8 cellular contexts compared by ENCODE assay signal in genomic region chr3:139718415-139718814, GRCh38. TPM values are rescaled to one million over a fixed set of nuclear protein-coding genes. Genes with fewer than 3 reads are reported as not detected.
A peak's percentile ranks its signal among the peaks of the same experiment; 100 is the strongest.
DNase-seq lines count a peak whose midpoint lies in the region; ATAC-seq and TF ChIP-seq lines count a peak whose summit lies in the region.

No MANE protein-coding gene starts in this region.

- ATAC-seq in left ventricle myocardium superior (peak; percentile 83), T-cell (replicated peaks in 1 of 4) (no peak)
- ATAC-seq in activated T-cell treated with anti-CD3 and anti-CD28 coated beads, Interleukin-2, amount 50 U/mL, for 4 hours, result no peak

- no peaks in the 10 kb centered on the region for H3K36me3 Mint-ChIP-seq in activated T-cell treated with anti-CD3 and anti-CD28 coated beads, Interleukin-2, amount 50 U/mL, for 4 hours (ENCODE audit: insufficient read depth)
- H3K36me3 Mint-ChIP-seq in T-cell, result no peaks in the 10 kb centered on the region

- H3K4me1 ChIP-seq in testis, result no peaks in the 10 kb centered on the region

- DNase-seq in NCI-H2081 (lab: John Stamatoyannopoulos, UW) (peak; percentile 14 to 40), NCI-H2081 treated with DMSO at 0.1 percent for 48 hours (lab: John Stamatoyannopoulos, UW) (no peak), RWPE1 (ENCODE audit: low spot score) (peak; percentile 19), left ventricle myocardium superior (peak; percentile 41), testis (peak; percentile 74), T-cell (no peak), GF-D8 (lab: John Stamatoyannopoulos, UW) (no peak)
- DNase-seq in activated T-cell treated with anti-CD3 and anti-CD28 coated beads, Interleukin-2, amount 50 U/mL, for 4 hours, result no peak

- peaks cover 8% of the 10 kb centered on the region for H3K27me3 Mint-ChIP-seq in activated T-cell treated with anti-CD3 and anti-CD28 coated beads, Interleukin-2, amount 50 U/mL, for 4 hours (ENCODE audit: low read depth)
- H3K27me3 Mint-ChIP-seq in T-cell, result peaks cover 5 to 31% of the 10 kb centered on the region in 2 donors

- no peak for TF ChIP-seq POLR2A in testis (IDR thresholded peaks at IDR 0.05)

- H3K9me3 Mint-ChIP-seq in activated T-cell treated with anti-CD3 and anti-CD28 coated beads, Interleukin-2, amount 50 U/mL, for 4 hours, result no peaks in the 10 kb centered on the region
- no peaks in the 10 kb centered on the region for H3K9me3 Mint-ChIP-seq in T-cell

- H3K27me3 ChIP-seq in testis, result no peaks in the 10 kb centered on the region

- no peaks in the 10 kb centered on the region for H3K4me1 Mint-ChIP-seq in activated T-cell treated with anti-CD3 and anti-CD28 coated beads, Interleukin-2, amount 50 U/mL, for 4 hours (ENCODE audit: low read depth)
- no peaks in the 10 kb centered on the region for H3K4me1 Mint-ChIP-seq in T-cell

- POLR2A ChIA-PET in RWPE1 (lab: Yijun Ruan, JAX; ENCODE audit: low non-redundant PET), result no interaction called here
- POLR2A ChIA-PET in T-cell (lab: Charles Lee), result no interaction called here

- H3K9me3 ChIP-seq in testis, result no peaks in the 10 kb centered on the region

- no peak overlapping the region for H3K4me3 ChIP-seq in testis

- CTCF ChIA-PET in RWPE1 (lab: Yijun Ruan, JAX) (interaction anchor here (0.6 to 1.4 kb wide), 3 partner anchors 12 to 151 kb away, joined by 3 to 5 read pairs (median 3); no protein-coding TSS in a partner anchor), T-cell (lab: Charles Lee) (no interaction called here)

- no peak overlapping the region for H3K27ac Mint-ChIP-seq in T-cell

- 43 to 49% methylated on average over 3 of the region's 3 CpGs for WGBS in testis, 2 donors

- H3K4me3 Mint-ChIP-seq in activated T-cell treated with anti-CD3 and anti-CD28 coated beads, Interleukin-2, amount 50 U/mL, for 4 hours, result no peak overlapping the region
- H3K4me3 Mint-ChIP-seq in T-cell, result no peak overlapping the region

- H3K27ac ChIP-seq in RWPE1, result no peak overlapping the region
- H3K27ac ChIP-seq in testis, result no peak overlapping the region

- H3K36me3 ChIP-seq in testis (ENCODE audit: low read depth, missing control alignments), result no peaks in the 10 kb centered on the region

- TF ChIP-seq CTCF in RWPE1 (conservative IDR thresholded peaks at IDR 0.05; ENCODE audit: low read depth), result no peak
- TF ChIP-seq CTCF in testis (IDR thresholded peaks at IDR 0.05), result peak; percentile 20 to 57 (median 31)

- intact Hi-C loops in left ventricle myocardium superior (cut with micrococcal nuclease), result loop anchor here (10.0 kb wide), 1 partner anchor 216 kb away; the partner anchor contains the start of gene CLSTN2
- intact Hi-C loops in testis (cut with DNase I; ENCODE audit: low total_unique reads), result no loop called here

RNA-seq across cellular contexts. Expression of gene NMNAT3, which starts 40.6 kb away (rescaled TPM):
- total RNA-seq in left ventricle myocardium superior (15.0 TPM), testis (10 to 100 TPM; 21.1 to 23.9 TPM), T-cell (1 to 10 TPM; 2.4 to 5.3 (median 4.8) TPM)
- polyA plus RNA-seq in testis (ENCODE audit: insufficient read depth, low read depth, low replicate concordance), result 76.5 TPM
- 1 to 10 TPM; 2.3 to 2.7 (median 2.3) TPM for total RNA-seq in activated T-cell treated with anti-CD3 and anti-CD28 coated beads, Interleukin-2, amount 50 U/mL, for 4 hours

Comparison
In these comparisons a context has a peak if more than half of its experiments do, and no peak if none do; other contexts are left out.
1. DNase-seq: peak in NCI-H2081 (2 of 2), RWPE1 (single experiment), left ventricle myocardium superior (single experiment) and testis (single experiment); none in NCI-H2081 treated with DMSO at 0.1 percent for 48 hours (single experiment), activated T-cell treated with anti-CD3 and anti-CD28 coated beads, Interleukin-2, amount 50 U/mL, for 4 hours (single experiment), T-cell (0 of 34) and GF-D8 (single experiment).